Comparison of ENCODE assay signal across 8 cellular contexts in the genomic region with DNA sequence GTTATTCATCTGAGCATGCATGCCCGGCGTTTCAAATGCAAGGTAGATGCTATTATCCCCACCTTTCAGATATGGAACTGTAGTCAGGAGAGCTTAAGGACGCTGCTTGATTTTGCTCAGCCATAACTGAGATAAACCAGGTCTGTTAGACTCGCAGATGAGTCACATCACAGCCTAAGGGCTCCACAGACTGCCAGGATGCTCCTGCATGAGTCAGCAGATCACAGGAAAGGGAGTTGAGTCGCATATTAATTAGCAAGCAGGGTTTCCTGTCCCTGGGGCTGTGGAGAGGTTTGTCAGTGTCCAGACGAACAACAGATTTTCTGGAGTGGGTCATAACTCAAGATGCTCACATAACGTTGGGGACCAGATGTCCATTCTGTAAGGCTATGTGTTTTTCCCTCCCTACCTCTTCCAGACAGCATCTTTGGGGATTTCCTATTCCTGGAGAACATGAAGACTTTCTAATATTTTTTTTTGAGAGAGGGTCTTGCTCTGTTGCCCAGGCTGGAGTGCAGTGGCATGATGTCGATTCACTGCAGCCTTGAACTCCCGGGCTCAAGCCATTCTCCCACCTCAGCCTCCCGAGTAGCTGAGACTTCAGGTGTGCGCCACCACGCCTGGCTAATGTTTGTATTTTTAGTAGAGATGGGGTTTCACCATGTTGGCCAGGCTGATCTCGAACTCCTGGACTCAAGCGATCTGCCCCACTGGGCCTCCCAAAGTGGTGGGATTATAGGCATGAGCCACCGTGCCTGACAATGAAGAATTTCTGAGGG. TPM values are rescaled to one million over a fixed set of nuclear protein-coding genes. Genes with fewer than 3 reads are reported as not detected.
DNase-seq lines count a peak whose midpoint lies in the region; ATAC-seq and TF ChIP-seq lines count a peak whose summit lies in the region.

No MANE protein-coding gene starts in this region.

- ATAC-seq in PC-3 (peak; percentile 94), HG03159 (IDR thresholded peaks at IDR 0.05; ENCODE audit: unreplicated experiment) (no peak), HG03469 (IDR thresholded peaks at IDR 0.05; ENCODE audit: unreplicated experiment) (no peak)

- peak overlapping the region; percentile 44 for H3K4me2 ChIP-seq in PC-3 (ENCODE audit: low read length)
- no peak overlapping the region for H3K4me2 ChIP-seq in smooth muscle cell

- no peaks in the 10 kb centered on the region for H3K9me3 Mint-ChIP-seq in activated T-cell treated with anti-CD3 and anti-CD28 coated beads, Interleukin-2, amount 50 U/mL, for 24 hours

- TF ChIP-seq CTCF in GM10248 (IDR thresholded peaks at IDR 0.05; ENCODE audit: control extremely low read depth, extremely low read depth, low read depth, missing control alignments) (no peak), PC-3 (conservative IDR thresholded peaks at IDR 0.05; ENCODE audit: low read depth, low read length) (no peak), smooth muscle cell (IDR thresholded peaks at IDR 0.05; ENCODE audit: borderline replicate concordance, insufficient read depth, poor library complexity, severe bottlenecking) (no peak)

- BruUV-seq in PC-3 (replicated peaks; lab: Mats Ljungman, UMichigan): no TSS peak

- intact Hi-C loops in PC-3 (cut with micrococcal nuclease): loop anchor here (2.0 kb wide), 2 partner anchors 35 to 37 kb away; partner anchors contain the start of gene PFKFB3

- no peaks in the 10 kb centered on the region for H3K27me3 Mint-ChIP-seq in activated T-cell treated with anti-CD3 and anti-CD28 coated beads, Interleukin-2, amount 50 U/mL, for 24 hours

- H3K36me3 Mint-ChIP-seq in activated T-cell treated with anti-CD3 and anti-CD28 coated beads, Interleukin-2, amount 50 U/mL, for 24 hours (ENCODE audit: low read depth): peaks cover 62% of the 10 kb centered on the region

- H3K9ac ChIP-seq in PC-3 (ENCODE audit: low read length): no peak overlapping the region
- H3K9ac ChIP-seq in smooth muscle cell (ENCODE audit: low read depth): peak overlapping the region; percentile 26

- H3K27me3 ChIP-seq in PC-3 (ENCODE audit: low read length): no peaks in the 10 kb centered on the region
- no peaks in the 10 kb centered on the region for H3K27me3 ChIP-seq in smooth muscle cell (ENCODE audit: low read depth)

- peaks cover 30% of the 10 kb centered on the region for H3K4me1 Mint-ChIP-seq in activated T-cell treated with anti-CD3 and anti-CD28 coated beads, Interleukin-2, amount 50 U/mL, for 24 hours (ENCODE audit: low read depth)

- DNase-seq in GM10248 (ENCODE audit: extremely low spot score): peak; percentile 26
- DNase-seq in PC-3: peak; percentile 94
- DNase-seq in activated T-cell treated with anti-CD3 and anti-CD28 coated beads, Interleukin-2, amount 50 U/mL, for 24 hours: peak; percentile 65
- DNase-seq in fibroblast of the conjunctiva (ENCODE audit: low read depth): peak; percentile 89
- peak; percentile 34 for DNase-seq in smooth muscle cell (lab: John Stamatoyannopoulos, UW; ENCODE audit: unreplicated experiment)
- DNase-seq in NCI-H1092 (lab: John Stamatoyannopoulos, UW): no peak

- H3K27ac Mint-ChIP-seq in activated T-cell treated with anti-CD3 and anti-CD28 coated beads, Interleukin-2, amount 50 U/mL, for 24 hours: peak overlapping the region; percentile 42

- POLR2A ChIA-PET in GM10248 (lab: Yijun Ruan, JAX): interaction anchor here (1.9 kb wide), 1 partner anchor 37 kb away, joined by 6 read pairs; the partner anchor contains the start of gene PFKFB3
- POLR2A ChIA-PET in PC-3 (lab: Charles Lee; ENCODE audit: unreplicated experiment): no interaction called here

- H3K9me2 ChIP-seq in PC-3 (replicated peaks; ENCODE audit: low read length): no peaks in the 10 kb centered on the region

- no peak overlapping the region for H3K4me3 Mint-ChIP-seq in activated T-cell treated with anti-CD3 and anti-CD28 coated beads, Interleukin-2, amount 50 U/mL, for 24 hours

- CTCF ChIA-PET in GM10248 (lab: Yijun Ruan, JAX) (no interaction called here), PC-3 (lab: Charles Lee) (no interaction called here)

- H3K27ac ChIP-seq in PC-3 (ENCODE audit: low read length) (peak overlapping the region; percentile 57), smooth muscle cell (ENCODE audit: low read depth) (peak overlapping the region; percentile 72)

- H3F3A ChIP-seq in PC-3 (ENCODE audit: low read length, unreplicated experiment) (no peaks in the 10 kb centered on the region), smooth muscle cell (ENCODE audit: low read depth) (peaks cover 46% of the 10 kb centered on the region)

- no peaks in the 10 kb centered on the region for H3K79me2 ChIP-seq in PC-3 (ENCODE audit: low read length)
- H3K79me2 ChIP-seq in smooth muscle cell (ENCODE audit: low read depth): no peaks in the 10 kb centered on the region

- H2AFZ ChIP-seq in PC-3 (ENCODE audit: low read length): no peak overlapping the region
- H2AFZ ChIP-seq in smooth muscle cell (ENCODE audit: low read depth): no peak overlapping the region

- H4K20me1 ChIP-seq in PC-3 (ENCODE audit: low read length) (no peaks in the 10 kb centered on the region), smooth muscle cell (ENCODE audit: low read depth) (peaks cover 47% of the 10 kb centered on the region)

- H3K4me3 ChIP-seq in PC-3 (ENCODE audit: low read length) (no peak overlapping the region), smooth muscle cell (no peak overlapping the region)

- 53% methylated on average over 15 of the region's 15 CpGs for WGBS in smooth muscle cell (ENCODE audit: low lambda C conversion rate)

- H3K9me3 ChIP-seq in PC-3 (ENCODE audit: low read length) (no peaks in the 10 kb centered on the region), smooth muscle cell (replicated peaks; ENCODE audit: low read depth) (no peaks in the 10 kb centered on the region)

- H3K36me3 ChIP-seq in PC-3 (ENCODE audit: low read depth, low read length) (no peaks in the 10 kb centered on the region), smooth muscle cell (ENCODE audit: low read depth) (no peaks in the 10 kb centered on the region)

- H3K4me1 ChIP-seq in PC-3 (ENCODE audit: insufficient read depth, low read length) (peaks cover 8% of the 10 kb centered on the region; the same call in 1 of the 2 replicates), smooth muscle cell (ENCODE audit: low read depth) (no peaks in the 10 kb centered on the region)

RNA-seq across cellular contexts. Expression of gene PFKFB3, which starts 36.7 kb away (rescaled TPM):
- total RNA-seq in PC-3 (2014; rRNA removed) (19.5 and 22.7 TPM in 2 replicates), smooth muscle cell (45.7 and 61.3 TPM in 2 replicates)
- polyA plus RNA-seq in smooth muscle cell: 68.3 and 73.4 TPM in 2 replicates
